8 cellular contexts compared by ENCODE assay signal in the genomic region with DNA sequence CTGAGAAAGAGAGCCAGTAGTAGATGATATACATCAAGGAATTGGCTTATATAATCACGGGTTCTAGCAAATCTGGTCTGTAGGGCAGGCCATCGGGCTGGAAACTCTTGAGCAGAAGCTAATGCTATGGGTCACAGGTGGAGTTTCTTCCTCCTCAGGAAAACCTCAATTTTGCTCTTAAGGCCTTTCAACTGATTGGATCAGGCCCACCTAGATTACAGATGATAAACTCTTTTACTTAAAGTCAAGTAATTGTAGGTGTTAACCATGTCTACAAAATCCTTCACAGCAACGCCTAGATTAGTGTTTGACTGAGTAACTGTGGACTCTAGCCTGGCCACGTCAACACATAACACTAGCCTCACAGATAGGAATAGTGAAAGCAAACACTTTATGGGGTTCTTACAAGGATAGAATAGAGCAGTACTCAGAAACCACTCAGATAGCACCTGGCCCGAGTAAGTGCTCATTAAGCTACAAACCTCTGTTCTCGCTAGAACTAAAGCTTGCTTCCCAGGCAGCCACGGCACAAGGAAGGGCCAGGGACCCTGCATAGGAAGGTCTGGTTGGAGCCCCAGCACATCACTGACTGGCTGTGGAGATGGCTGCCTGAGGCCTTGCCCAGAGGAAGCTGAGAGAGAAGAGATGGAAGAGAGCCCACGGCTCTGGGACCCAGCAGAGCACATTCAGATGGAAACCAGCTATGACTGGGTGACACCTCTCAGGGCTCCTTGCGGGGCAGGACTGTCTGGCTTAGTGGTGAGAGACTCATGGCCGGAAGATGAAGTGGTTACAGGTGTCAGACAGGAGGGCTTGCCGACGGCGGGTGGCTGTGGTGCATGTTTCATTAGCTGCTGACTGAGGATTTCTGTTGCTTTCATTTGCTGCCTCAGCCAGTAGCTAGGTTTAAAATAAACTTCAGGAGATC.
DNase-seq lines count a peak whose midpoint lies in the region; ATAC-seq and TF ChIP-seq lines count a peak whose summit lies in the region.

No MANE protein-coding gene starts in this region.

- no peak overlapping the region for H3K27ac Mint-ChIP-seq in activated naive CD8-positive, alpha-beta T cell treated with anti-CD3 and anti-CD28 coated beads for 36 hours
- no peak overlapping the region for H3K27ac Mint-ChIP-seq in glutamatergic neuron (ENCODE audit: unreplicated experiment)

- H3K4me3 ChIP-seq in esophagus squamous epithelium = no peak overlapping the region

- H3K4me1 Mint-ChIP-seq in activated naive CD8-positive, alpha-beta T cell treated with anti-CD3 and anti-CD28 coated beads for 36 hours = peaks cover 15% of the 10 kb centered on the region
- no peaks in the 10 kb centered on the region for H3K4me1 Mint-ChIP-seq in glutamatergic neuron (ENCODE audit: low read depth, unreplicated experiment)

- no peaks in the 10 kb centered on the region for H3K9me3 Mint-ChIP-seq in activated naive CD8-positive, alpha-beta T cell treated with anti-CD3 and anti-CD28 coated beads for 36 hours
- no peaks in the 10 kb centered on the region for H3K9me3 Mint-ChIP-seq in glutamatergic neuron (ENCODE audit: unreplicated experiment)

- H3K4me1 ChIP-seq in foreskin keratinocyte = no peaks in the 10 kb centered on the region
- H3K4me1 ChIP-seq in esophagus squamous epithelium = peaks cover 0 to 5% (median 0%) of the 10 kb centered on the region in 3 donors

- H3K27me3 ChIP-seq in foreskin keratinocyte (peaks cover 27% of the 10 kb centered on the region), esophagus squamous epithelium (peaks cover 0 to 5% (median 0%) of the 10 kb centered on the region in 4 donors)

- H3K27ac ChIP-seq in foreskin keratinocyte = no peak overlapping the region
- no peak overlapping the region for H3K27ac ChIP-seq in esophagus squamous epithelium

- WGBS in esophagus squamous epithelium, 2 donors = 85 to 88% methylated on average over 12 to 13 of the region's 13 CpGs

- intact Hi-C loops in esophagus squamous epithelium (cut with DNase I) = no loop called here

- no peaks in the 10 kb centered on the region for H3K27me3 Mint-ChIP-seq in activated naive CD8-positive, alpha-beta T cell treated with anti-CD3 and anti-CD28 coated beads for 36 hours
- no peaks in the 10 kb centered on the region for H3K27me3 Mint-ChIP-seq in glutamatergic neuron (ENCODE audit: unreplicated experiment)

- TF ChIP-seq POLR2A in GM18505 (IDR thresholded peaks at IDR 0.05; ENCODE audit: borderline replicate concordance, extremely low read depth, insufficient read depth, insufficient read length) (peak; percentile 38), esophagus squamous epithelium (IDR thresholded peaks at IDR 0.05) (no peak)

- peaks cover 0 to 4% (median 0%) of the 10 kb centered on the region in 3 donors for H3K9me3 ChIP-seq in esophagus squamous epithelium

- ATAC-seq in GM18505 (IDR thresholded peaks at IDR 0.05; ENCODE audit: unreplicated experiment) = peak; percentile 95
- ATAC-seq in HG02798 (IDR thresholded peaks at IDR 0.05; ENCODE audit: poor library complexity, unreplicated experiment) = peak; percentile 98
- ATAC-seq in foreskin keratinocyte = no peak

- no peak overlapping the region for H3K4me3 Mint-ChIP-seq in activated naive CD8-positive, alpha-beta T cell treated with anti-CD3 and anti-CD28 coated beads for 36 hours
- no peak overlapping the region for H3K4me3 Mint-ChIP-seq in glutamatergic neuron (ENCODE audit: unreplicated experiment)

- TF ChIP-seq CTCF in glutamatergic neuron (IDR thresholded peaks at IDR 0.05; ENCODE audit: partially characterized antibody, unreplicated experiment) (no peak), foreskin keratinocyte (conservative IDR thresholded peaks at IDR 0.05) (no peak), esophagus squamous epithelium (IDR thresholded peaks at IDR 0.05) (no peak)

- H3K36me3 Mint-ChIP-seq in activated naive CD8-positive, alpha-beta T cell treated with anti-CD3 and anti-CD28 coated beads for 36 hours = no peaks in the 10 kb centered on the region
- no peaks in the 10 kb centered on the region for H3K36me3 Mint-ChIP-seq in glutamatergic neuron (ENCODE audit: unreplicated experiment)

- H3K36me3 ChIP-seq in esophagus squamous epithelium = no peaks in the 10 kb centered on the region

- DNase-seq in SHP77 (lab: John Stamatoyannopoulos, UW) (peak; percentile 25 to 28), glutamatergic neuron (no peak), foreskin keratinocyte (no peak), esophagus squamous epithelium (lab: John Stamatoyannopoulos, UW) (no peak)
- peak; percentile 82 for DNase-seq in activated naive CD8-positive, alpha-beta T cell treated with anti-CD3 and anti-CD28 coated beads for 36 hours
- DNase-seq in stimulated activated CD8-positive, alpha-beta memory T cell treated with anti-CD3 and anti-CD28 coated beads, Interleukin-4, amount 100 ng/mL, for 24 hours (ENCODE audit: low read depth) = peak; percentile 69

Comparison
In these comparisons a context has a peak if more than half of its experiments do, and no peak if none do; other contexts are left out.
1. DNase-seq: peak in SHP77 (2 of 2), activated naive CD8-positive, alpha-beta T cell treated with anti-CD3 and anti-CD28 coated beads for 36 hours (single experiment) and stimulated activated CD8-positive, alpha-beta memory T cell treated with anti-CD3 and anti-CD28 coated beads, Interleukin-4, amount 100 ng/mL, for 24 hours (single experiment); none in glutamatergic neuron (single experiment), foreskin keratinocyte (0 of 2) and esophagus squamous epithelium (single experiment).